Comparison of ENCODE assay signal across 8 cellular contexts in the genomic region with DNA sequence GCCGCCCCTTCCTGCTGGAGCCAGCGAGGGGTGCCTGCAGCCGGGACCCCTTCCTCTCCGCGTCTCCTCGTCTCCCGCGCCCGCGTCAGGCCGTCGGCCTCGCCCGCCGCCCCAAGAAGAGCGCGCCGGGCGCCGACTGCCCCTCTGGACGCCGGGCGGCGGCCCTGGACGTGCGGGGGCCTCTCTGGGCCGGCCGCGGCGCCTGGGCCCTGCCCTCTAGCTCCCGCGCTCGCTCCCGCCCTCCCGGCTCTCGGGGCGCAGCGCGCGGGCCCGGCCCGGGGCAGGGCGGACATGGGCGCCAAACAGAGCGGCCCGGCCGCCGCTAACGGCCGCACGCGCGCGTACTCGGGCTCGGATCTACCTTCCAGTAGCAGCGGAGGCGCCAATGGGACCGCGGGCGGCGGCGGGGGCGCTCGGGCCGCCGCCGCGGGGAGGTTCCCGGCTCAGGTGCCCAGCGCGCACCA. TPM values are rescaled to one million over a fixed set of nuclear protein-coding genes. Genes with fewer than 3 reads are reported as not detected.
DNase-seq lines count a peak whose midpoint lies in the region; ATAC-seq, FAIRE-seq and TF ChIP-seq lines count a peak whose summit lies in the region.

No MANE protein-coding gene starts in this region.

- peaks cover 37% of the 10 kb centered on the region for H3K4me1 ChIP-seq in A549
- peaks cover 0 to 5% of the 10 kb centered on the region in 2 donors for H3K4me1 ChIP-seq in breast epithelium

- TF ChIP-seq CTCF in A549 (IDR thresholded peaks at IDR 0.05) (0 out of 3 replicates have a peak, but pooled peaks have one; percentile 5), breast epithelium (IDR thresholded peaks at IDR 0.05) (no peak)

- DNase-seq in A549 (ENCODE audit: low read depth in 1 of 2, low spot score in 1 of 2), result no peak
- peak in 4 of 5 experiments; percentile 9 to 62 (median 20) for DNase-seq in T-helper 2 cell
- DNase-seq in breast epithelium (ENCODE audit: low spot score in 2 of 2), result no peak
- DNase-seq in kidney glomerular epithelial cell (lab: John Stamatoyannopoulos, UW), result peak; percentile 26
- DNase-seq in stimulated activated CD4-positive, alpha-beta T cell treated with anti-CD3 and anti-CD28 coated beads, TNF-alpha, amount 100 ng/mL, for 1 hour (ENCODE audit: low read depth in 3 of 3, low spot score in 1 of 3), result peak in 2 of 3 donors; percentile 2 to 16
- DNase-seq in DMS79 treated with DMSO at 0.1 percent for 48 hours (lab: John Stamatoyannopoulos, UW), result no peak

- TF ChIP-seq POLR2A in A549 (IDR thresholded peaks at IDR 0.05; ENCODE audit: low read length), result no peak
- no peak for TF ChIP-seq POLR2A in breast epithelium (IDR thresholded peaks at IDR 0.05)

- CTCF ChIA-PET in A549 (lab: Yijun Ruan, JAX), result interaction anchor here (1.1 to 2.6 kb wide), 5 partner anchors 9 to 279 kb away, joined by 3 to 7 read pairs (median 5); no protein-coding TSS in a partner anchor

- no peak for FAIRE-seq in A549 (lab: Jason Lieb, UNC)

- ATAC-seq in A549 (peak; percentile 11 to 57), GM18909 (IDR thresholded peaks at IDR 0.05; ENCODE audit: poor library complexity, unreplicated experiment) (peak; percentile 23), HG03108 (IDR thresholded peaks at IDR 0.05; ENCODE audit: unreplicated experiment) (peak; percentile 13)

- POLR2A ChIA-PET in A549 (lab: Yijun Ruan, JAX), result interaction anchor here (1.6 to 1.7 kb wide), 2 partner anchors 69 to 193 kb away, joined by 4 read pairs; no protein-coding TSS in a partner anchor

- H3K4me3 ChIP-seq in A549, result peak overlapping the region; percentile 92
- peak overlapping the region; percentile 74 to 84 (median 84) for H3K4me3 ChIP-seq in breast epithelium

- no peaks in the 10 kb centered on the region for H3K27me3 ChIP-seq in breast epithelium

- TF ChIP-seq EP300 in A549 (IDR thresholded peaks at IDR 0.05), result no peak

- no CpG with 5 or more reads among the region's 72 CpGs for WGBS in A549 (ENCODE audit: missing lambda C conversion rate)

- H3K36me3 ChIP-seq in breast epithelium, result no peaks in the 10 kb centered on the region

- H3K27ac ChIP-seq in A549 (peak overlapping the region; percentile 96 to 100), breast epithelium (peak overlapping the region; percentile 98 to 99)

- H3K9me3 ChIP-seq in A549 (no peaks in the 10 kb centered on the region), breast epithelium (no peaks in the 10 kb centered on the region)

- H3K4me2 ChIP-seq in A549, result peak overlapping the region; percentile 99; the same call in 2 of the 3 replicates

- TF ChIP-seq RAD21 in A549 (conservative IDR thresholded peaks at IDR 0.05 in 1 of 2, IDR thresholded peaks at IDR 0.05 in 1 of 2), result no peak

- intact Hi-C loops in breast epithelium (cut with DNase I; ENCODE audit: low total_unique reads), result no loop called here

TF ChIP-seq in A549, 52 proteins besides CTCF, POLR2A, EP300 and RAD21:
- peak in 1 of 2 experiments; percentile 33; a peak in 1 of 5 replicates for TF ChIP-seq JUN (IDR thresholded peaks at IDR 0.05)
- TF ChIP-seq, protein P1, sequence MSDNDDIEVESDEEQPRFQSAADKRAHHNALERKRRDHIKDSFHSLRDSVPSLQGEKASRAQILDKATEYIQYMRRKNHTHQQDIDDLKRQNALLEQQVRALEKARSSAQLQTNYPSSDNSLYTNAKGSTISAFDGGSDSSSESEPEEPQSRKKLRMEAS (IDR thresholded peaks at IDR 0.05), result no peak
- TF ChIP-seq ESRRA (IDR thresholded peaks at IDR 0.05; ENCODE audit: borderline replicate concordance, low read length), result no peak
- no peak for TF ChIP-seq EHMT2 (IDR thresholded peaks at IDR 0.05; ENCODE audit: low read depth)
- TF ChIP-seq CBX2 (IDR thresholded peaks at IDR 0.05; ENCODE audit: borderline replicate concordance, low read depth), result no peak
- TF ChIP-seq EHF (CRISPR knock-in tag; IDR thresholded peaks at IDR 0.05), result no peak
- TF ChIP-seq, protein P2, sequence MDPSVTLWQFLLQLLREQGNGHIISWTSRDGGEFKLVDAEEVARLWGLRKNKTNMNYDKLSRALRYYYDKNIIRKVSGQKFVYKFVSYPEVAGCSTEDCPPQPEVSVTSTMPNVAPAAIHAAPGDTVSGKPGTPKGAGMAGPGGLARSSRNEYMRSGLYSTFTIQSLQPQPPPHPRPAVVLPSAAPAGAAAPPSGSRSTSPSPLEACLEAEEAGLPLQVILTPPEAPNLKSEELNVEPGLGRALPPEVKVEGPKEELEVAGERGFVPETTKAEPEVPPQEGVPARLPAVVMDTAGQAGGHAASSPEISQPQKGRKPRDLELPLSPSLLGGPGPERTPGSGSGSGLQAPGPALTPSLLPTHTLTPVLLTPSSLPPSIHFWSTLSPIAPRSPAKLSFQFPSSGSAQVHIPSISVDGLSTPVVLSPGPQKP (IDR thresholded peaks at IDR 0.05; ENCODE audit: low read depth, low read length), result no peak
- TF ChIP-seq HOXA7 (CRISPR knock-in tag; IDR thresholded peaks at IDR 0.05), result no peak
- no peak for TF ChIP-seq NR3C1 (IDR thresholded peaks at IDR 0.05)
- peak; percentile 8; the same call in 1 of the 2 replicates for TF ChIP-seq PHF8 (IDR thresholded peaks at IDR 0.05; ENCODE audit: borderline replicate concordance, low read depth)
- no peak for TF ChIP-seq RARB (CRISPR knock-in tag; IDR thresholded peaks at IDR 0.05)

RNA-seq across cellular contexts. Expression of gene ZNRF2, which starts 0.7 kb away (rescaled TPM):
- 8.8 and 11.4 TPM in 2 replicates for polyA plus RNA-seq in A549 (2011; rRNA removed)
- polyA plus RNA-seq in A549 (2012; cell fraction: cytosol; rRNA removed), result 3.3 and 5.1 TPM in 2 replicates
- 3.2 and 3.7 TPM in 2 replicates for polyA plus RNA-seq in A549 (2012; cell fraction: nucleus; rRNA removed)
- polyA plus RNA-seq in A549 (2017; fragmentation: RNase III; extraction: RNeasy Plus Mini Kit Qiagen cat#74134 plus additional on column Dnase treatment), result 4.8 to 6.0 TPM (median 5.9 TPM) in 3 replicates
- polyA minus RNA-seq in A549 (2011; rRNA and poly(A)+ RNA removed), result 2.1 and 3.2 TPM in 2 replicates
- total RNA-seq in breast epithelium, result 10 to 100 TPM; 18.9 to 56.8 (median 30.5) TPM

Comparison
In these comparisons a context has a peak if more than half of its experiments do, and no peak if none do; other contexts are left out.
1. DNase-seq: peak in T-helper 2 cell (4 of 5), kidney glomerular epithelial cell (single experiment) and stimulated activated CD4-positive, alpha-beta T cell treated with anti-CD3 and anti-CD28 coated beads, TNF-alpha, amount 100 ng/mL, for 1 hour (2 of 3); none in A549 (0 of 2), breast epithelium (0 of 2) and DMS79 treated with DMSO at 0.1 percent for 48 hours (single experiment).
2. Peak in every context shown above with its lines, with median percentiles within 50 percentile points of each other: ATAC-seq.